Comparison of ENCODE assay signal across 1 cellular context in the genomic region with DNA sequence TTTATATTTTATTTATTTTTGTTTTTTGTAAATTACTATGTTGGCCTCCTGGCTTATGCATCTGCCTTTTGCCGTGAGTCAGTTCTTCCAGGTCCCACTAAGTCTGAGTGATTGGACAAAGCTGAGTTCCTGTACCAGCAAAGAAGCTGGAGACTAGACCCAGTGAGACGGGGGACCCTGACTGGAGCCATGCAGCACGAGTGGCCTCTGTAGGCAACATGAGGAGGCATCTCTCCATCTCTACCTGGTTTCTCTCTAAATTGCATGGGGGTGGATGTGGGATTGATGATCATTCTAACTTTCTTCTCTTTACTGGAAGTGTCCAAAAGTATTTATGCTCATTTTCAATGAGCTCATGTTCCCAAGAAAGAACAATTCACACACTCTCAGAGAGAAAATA.
TF ChIP-seq lines count a peak whose summit lies in the region.

No MANE protein-coding gene starts in this region.

TF ChIP-seq in HCT116, 20 proteins besides CTCF, POLR2A, EP300 and RAD21 (continued from another document):
- TF ChIP-seq, protein P1, sequence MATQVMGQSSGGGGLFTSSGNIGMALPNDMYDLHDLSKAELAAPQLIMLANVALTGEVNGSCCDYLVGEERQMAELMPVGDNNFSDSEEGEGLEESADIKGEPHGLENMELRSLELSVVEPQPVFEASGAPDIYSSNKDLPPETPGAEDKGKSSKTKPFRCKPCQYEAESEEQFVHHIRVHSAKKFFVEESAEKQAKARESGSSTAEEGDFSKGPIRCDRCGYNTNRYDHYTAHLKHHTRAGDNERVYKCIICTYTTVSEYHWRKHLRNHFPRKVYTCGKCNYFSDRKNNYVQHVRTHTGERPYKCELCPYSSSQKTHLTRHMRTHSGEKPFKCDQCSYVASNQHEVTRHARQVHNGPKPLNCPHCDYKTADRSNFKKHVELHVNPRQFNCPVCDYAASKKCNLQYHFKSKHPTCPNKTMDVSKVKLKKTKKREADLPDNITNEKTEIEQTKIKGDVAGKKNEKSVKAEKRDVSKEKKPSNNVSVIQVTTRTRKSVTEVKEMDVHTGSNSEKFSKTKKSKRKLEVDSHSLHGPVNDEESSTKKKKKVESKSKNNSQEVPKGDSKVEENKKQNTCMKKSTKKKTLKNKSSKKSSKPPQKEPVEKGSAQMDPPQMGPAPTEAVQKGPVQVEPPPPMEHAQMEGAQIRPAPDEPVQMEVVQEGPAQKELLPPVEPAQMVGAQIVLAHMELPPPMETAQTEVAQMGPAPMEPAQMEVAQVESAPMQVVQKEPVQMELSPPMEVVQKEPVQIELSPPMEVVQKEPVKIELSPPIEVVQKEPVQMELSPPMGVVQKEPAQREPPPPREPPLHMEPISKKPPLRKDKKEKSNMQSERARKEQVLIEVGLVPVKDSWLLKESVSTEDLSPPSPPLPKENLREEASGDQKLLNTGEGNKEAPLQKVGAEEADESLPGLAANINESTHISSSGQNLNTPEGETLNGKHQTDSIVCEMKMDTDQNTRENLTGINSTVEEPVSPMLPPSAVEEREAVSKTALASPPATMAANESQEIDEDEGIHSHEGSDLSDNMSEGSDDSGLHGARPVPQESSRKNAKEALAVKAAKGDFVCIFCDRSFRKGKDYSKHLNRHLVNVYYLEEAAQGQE (IDR thresholded peaks at IDR 0.05; ENCODE audit: low read depth) = no peak
